In genomic region chr1:205631010-205631726, GRCh38 we compare ENCODE assay signal across 8 cellular contexts. TPM values are rescaled to one million over a fixed set of nuclear protein-coding genes. Genes with fewer than 3 reads are reported as not detected.
DNase-seq lines count a peak whose midpoint lies in the region; ATAC-seq and TF ChIP-seq lines count a peak whose summit lies in the region.

No MANE protein-coding gene starts in this region.

- DNase-seq in NCI-H1105 treated with DMSO at 0.1 percent for 48 hours (lab: John Stamatoyannopoulos, UW) (peak; percentile 88), SKM-1 (lab: John Stamatoyannopoulos, UW; ENCODE audit: unreplicated experiment) (peak; percentile 53), Right ventricle myocardium superior (peak; percentile 69), pons (ENCODE audit: low spot score) (peak; percentile 46), transverse colon (peak; percentile 83)
- DNase-seq in activated naive CD8-positive, alpha-beta T cell treated with anti-CD3 and anti-CD28 coated beads for 36 hours, result peak; percentile 88

- H3K27me3 ChIP-seq in transverse colon, result no peaks in the 10 kb centered on the region

- intact Hi-C loops in Right ventricle myocardium superior (cut with DNase I), result loop anchor here (5.0 kb wide), 1 partner anchor 34 kb away; no protein-coding TSS in a partner anchor
- intact Hi-C loops in transverse colon (cut with DNase I; ENCODE audit: low total_unique reads), result loop anchor here (10.0 kb wide), 1 partner anchor 46 kb away; no protein-coding TSS in a partner anchor

- TF ChIP-seq POLR2A in transverse colon (IDR thresholded peaks at IDR 0.05), result peak; percentile 61

- TF ChIP-seq CTCF in GM12875 (IDR thresholded peaks at IDR 0.05; ENCODE audit: borderline replicate concordance, insufficient read depth, low read depth, low read length), result no peak
- no peak for TF ChIP-seq CTCF in transverse colon (IDR thresholded peaks at IDR 0.05)

- in situ Hi-C loops in transverse colon (cut with MboI; ENCODE audit: low pct_ligation_motif_present in 1 of 4, low pct_unique_long_range_greater_than_20kb in 1 of 4, low sequenced_read_pairs in 3 of 4), result no loop called here

- H3K4me1 ChIP-seq in transverse colon, result peaks cover 12 to 43% (median 34%) of the 10 kb centered on the region in 4 donors

- no peaks in the 10 kb centered on the region for H3K9me3 ChIP-seq in transverse colon

- no peak for TF ChIP-seq EP300 in transverse colon (IDR thresholded peaks at IDR 0.05; ENCODE audit: low read depth)

- H3K27ac ChIP-seq in transverse colon, result peak overlapping the region; percentile 97 to 100 (median 99)

- peaks cover 2% of the 10 kb centered on the region for H3K27me3 Mint-ChIP-seq in activated naive CD8-positive, alpha-beta T cell treated with anti-CD3 and anti-CD28 coated beads for 36 hours

- H3K4me3 Mint-ChIP-seq in activated naive CD8-positive, alpha-beta T cell treated with anti-CD3 and anti-CD28 coated beads for 36 hours, result peak overlapping the region; percentile 92

- WGBS in transverse colon (ENCODE audit: low coverage in 1 of 2), 2 donors, result 1 to 2% methylated on average over 10 to 35 of the region's 73 CpGs

- H3K4me3 ChIP-seq in GM12875 (ENCODE audit: low read depth, low read length), result peak overlapping the region; percentile 86
- peak overlapping the region; percentile 67 to 97 (median 78) for H3K4me3 ChIP-seq in transverse colon

- peaks cover 45% of the 10 kb centered on the region for H3K4me1 Mint-ChIP-seq in activated naive CD8-positive, alpha-beta T cell treated with anti-CD3 and anti-CD28 coated beads for 36 hours

- peaks cover 37% of the 10 kb centered on the region for H3K36me3 Mint-ChIP-seq in activated naive CD8-positive, alpha-beta T cell treated with anti-CD3 and anti-CD28 coated beads for 36 hours

- H3K36me3 ChIP-seq in transverse colon, result no peaks in the 10 kb centered on the region

- ATAC-seq in HG02759 (IDR thresholded peaks at IDR 0.05; ENCODE audit: unreplicated experiment) (peak; percentile 71), Right ventricle myocardium superior (ENCODE audit: poor library complexity) (peak; percentile 66)

- no peaks in the 10 kb centered on the region for H3K9me3 Mint-ChIP-seq in activated naive CD8-positive, alpha-beta T cell treated with anti-CD3 and anti-CD28 coated beads for 36 hours

- peak overlapping the region; percentile 97 for H3K27ac Mint-ChIP-seq in activated naive CD8-positive, alpha-beta T cell treated with anti-CD3 and anti-CD28 coated beads for 36 hours

RNA-seq across cellular contexts. Expression of gene ELK4, which starts 0.6 kb away (rescaled TPM):
- 10 to 100 TPM; 71.0 to 76.9 TPM for total RNA-seq in activated naive CD8-positive, alpha-beta T cell treated with anti-CD3 and anti-CD28 coated beads for 36 hours
- total RNA-seq in Right ventricle myocardium superior, result 31.1 TPM
- 10 to 100 TPM; 16.0 to 24.1 (median 19.7) TPM for total RNA-seq in transverse colon

RNA-seq across cellular contexts. Expression of gene SLC45A3, which starts 49.1 kb away (rescaled TPM):
- total RNA-seq in activated naive CD8-positive, alpha-beta T cell treated with anti-CD3 and anti-CD28 coated beads for 36 hours, result under 1 TPM; 0.44 to 0.45 TPM
- total RNA-seq in Right ventricle myocardium superior (6.9 TPM), transverse colon (10 to 100 TPM; 12.2 to 29.1 (median 17.0) TPM)

Comparison
In these comparisons a context has a peak if more than half of its experiments do, and no peak if none do; other contexts are left out.
1. Peak in every context shown above with its lines: DNase-seq, ATAC-seq, H3K4me3 ChIP-seq and H3K27ac ChIP-seq.